ENCODE assay signal across 8 cellular contexts in the genomic region with DNA sequence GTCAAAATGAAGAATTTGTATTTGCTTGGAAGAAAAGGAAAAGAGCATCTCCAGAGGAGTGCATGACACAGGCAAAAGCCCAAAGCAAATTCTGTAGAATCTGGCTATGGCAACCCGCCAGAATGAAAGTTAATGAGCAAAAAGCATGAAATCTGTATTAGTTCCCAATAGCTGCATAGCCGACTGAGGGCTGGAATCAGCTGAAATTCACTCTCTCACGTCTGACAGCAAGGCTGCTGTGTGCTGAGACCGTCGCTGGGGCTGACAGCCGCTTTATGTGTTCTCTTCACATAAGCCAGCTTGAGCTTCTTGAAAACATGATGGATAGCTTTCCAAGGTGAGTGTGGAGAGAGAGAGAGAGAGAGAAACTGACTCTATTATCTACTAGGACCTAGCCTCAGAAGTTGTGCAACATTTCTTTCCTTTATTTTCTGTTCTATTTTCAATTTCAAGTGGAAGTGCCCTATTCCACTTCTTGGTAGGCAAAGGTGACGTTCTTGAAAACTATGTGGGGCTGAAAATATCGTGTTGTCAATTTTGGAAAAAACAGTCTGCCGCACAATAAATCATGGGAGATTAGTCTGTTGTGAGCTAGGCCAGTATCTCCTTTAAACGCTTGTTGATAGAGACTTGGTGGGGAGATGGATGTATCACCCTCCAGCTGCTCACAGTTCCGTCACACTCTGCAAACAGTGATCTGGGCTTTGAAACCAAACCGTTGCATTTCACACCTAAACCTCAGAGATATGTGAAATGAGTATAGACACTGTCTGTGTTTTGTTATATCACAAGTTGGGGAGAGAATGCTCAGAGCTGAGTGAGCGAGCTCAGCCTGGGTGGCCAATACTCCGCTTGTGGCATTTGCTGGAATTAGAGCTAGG.
DNase-seq lines count a peak whose midpoint lies in the region; ATAC-seq and TF ChIP-seq lines count a peak whose summit lies in the region.

No MANE protein-coding gene starts in this region.

- no peaks in the 10 kb centered on the region for H3K9me2 ChIP-seq in SK-N-SH

- ATAC-seq in GM21367 (IDR thresholded peaks at IDR 0.05; ENCODE audit: unreplicated experiment) (peak; percentile 99), HG03521 (IDR thresholded peaks at IDR 0.05; ENCODE audit: unreplicated experiment) (peak; percentile 92)

- no peak overlapping the region for H3K4me3 ChIP-seq in SK-N-SH (ENCODE audit: low read depth in 2 of 2, low read length in 1 of 2)

- no peaks in the 10 kb centered on the region for H3F3A ChIP-seq in SK-N-SH (replicated peaks; ENCODE audit: insufficient read depth)

- H3K9me3 ChIP-seq in SK-N-SH = no peaks in the 10 kb centered on the region

- CTCF ChIA-PET in SK-N-SH (lab: Yijun Ruan, JAX) = no interaction called here

- no peaks in the 10 kb centered on the region for H3K36me3 ChIP-seq in SK-N-SH (replicated peaks in 1 of 2; ENCODE audit: control insufficient read depth in 1 of 2, insufficient read depth in 2 of 2, low read length in 1 of 2)

- no peak for TF ChIP-seq EP300 in SK-N-SH (IDR thresholded peaks at IDR 0.05; ENCODE audit: borderline replicate concordance in 1 of 2, low read depth in 1 of 2, low read length in 1 of 2)

- POLR2A ChIA-PET in SK-N-SH (lab: Yijun Ruan, JAX) = no interaction called here

- TF ChIP-seq CTCF in GM10266 (IDR thresholded peaks at IDR 0.05; ENCODE audit: control insufficient read depth, insufficient read depth, low read depth, missing control alignments) (no peak), SK-N-SH (IDR thresholded peaks at IDR 0.05) (no peak)

- H3K4me1 ChIP-seq in SK-N-SH (ENCODE audit: control insufficient read depth in 1 of 2, insufficient read depth in 2 of 2, low read depth in 1 of 2, low read length in 1 of 2) = no peaks in the 10 kb centered on the region

- no peaks in the 10 kb centered on the region for H4K20me1 ChIP-seq in SK-N-SH (ENCODE audit: insufficient read depth)

- no peaks in the 10 kb centered on the region; the same call in 1 of the 2 replicates for H3K27me3 ChIP-seq in SK-N-SH (ENCODE audit: insufficient read depth)

- no peaks in the 10 kb centered on the region for H3K79me2 ChIP-seq in SK-N-SH (ENCODE audit: insufficient read depth)

- no peak for TF ChIP-seq RAD21 in SK-N-SH (IDR thresholded peaks at IDR 0.05; ENCODE audit: low read length)

- H3K27ac ChIP-seq in SK-N-SH (ENCODE audit: low read depth in 2 of 2, low read length in 1 of 2) = no peak overlapping the region

- no peak overlapping the region for H2AFZ ChIP-seq in SK-N-SH (ENCODE audit: low read depth)

- DNase-seq in GM10266 (ENCODE audit: extremely low spot score) (peak; percentile 66), astrocyte of the hippocampus (ENCODE audit: low read depth, low spot score) (peak; percentile 62), NCI-H748 treated with DMSO at 0.1 percent for 48 hours (lab: John Stamatoyannopoulos, UW) (no peak), SK-N-SH (no peak), ecto neural progenitor cell (ENCODE audit: low spot score) (no peak)
- DNase-seq in stimulated activated CD4-positive, alpha-beta T cell treated with anti-CD3 and anti-CD28 coated beads, Interleukin-4, amount 100 ng/mL, for 1 hour = peak; percentile 13

- WGBS in SK-N-SH (ENCODE audit: low lambda C conversion rate) = 32% methylated on average over 14 of the region's 14 CpGs

- no peak overlapping the region for H3K9ac ChIP-seq in SK-N-SH

- H3K4me2 ChIP-seq in SK-N-SH = no peak overlapping the region

TF ChIP-seq in SK-N-SH, 30 proteins besides CTCF, POLR2A, EP300 and RAD21:
- TF ChIP-seq, protein P1, sequence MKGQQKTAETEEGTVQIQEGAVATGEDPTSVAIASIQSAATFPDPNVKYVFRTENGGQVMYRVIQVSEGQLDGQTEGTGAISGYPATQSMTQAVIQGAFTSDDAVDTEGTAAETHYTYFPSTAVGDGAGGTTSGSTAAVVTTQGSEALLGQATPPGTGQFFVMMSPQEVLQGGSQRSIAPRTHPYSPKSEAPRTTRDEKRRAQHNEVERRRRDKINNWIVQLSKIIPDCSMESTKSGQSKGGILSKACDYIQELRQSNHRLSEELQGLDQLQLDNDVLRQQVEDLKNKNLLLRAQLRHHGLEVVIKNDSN (IDR thresholded peaks at IDR 0.05; ENCODE audit: borderline replicate concordance, low read depth) = no peak
- TF ChIP-seq, protein P2, sequence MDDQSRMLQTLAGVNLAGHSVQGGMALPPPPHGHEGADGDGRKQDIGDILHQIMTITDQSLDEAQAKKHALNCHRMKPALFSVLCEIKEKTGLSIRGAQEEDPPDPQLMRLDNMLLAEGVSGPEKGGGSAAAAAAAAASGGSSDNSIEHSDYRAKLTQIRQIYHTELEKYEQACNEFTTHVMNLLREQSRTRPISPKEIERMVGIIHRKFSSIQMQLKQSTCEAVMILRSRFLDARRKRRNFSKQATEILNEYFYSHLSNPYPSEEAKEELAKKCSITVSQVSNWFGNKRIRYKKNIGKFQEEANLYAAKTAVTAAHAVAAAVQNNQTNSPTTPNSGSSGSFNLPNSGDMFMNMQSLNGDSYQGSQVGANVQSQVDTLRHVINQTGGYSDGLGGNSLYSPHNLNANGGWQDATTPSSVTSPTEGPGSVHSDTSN (IDR thresholded peaks at IDR 0.05) = no peak
- TF ChIP-seq EZH2phosphoT487 (IDR thresholded peaks at IDR 0.05; ENCODE audit: borderline replicate concordance, low read depth) (no peak), RXRA (IDR thresholded peaks at IDR 0.05; ENCODE audit: borderline replicate concordance, low read depth) (no peak), FOXJ3 (CRISPR knock-in tag; IDR thresholded peaks at IDR 0.05) (no peak), SIN3A (IDR thresholded peaks at IDR 0.05; ENCODE audit: borderline replicate concordance, low read depth, low read length) (no peak)

Comparison
In these comparisons a context has a peak if more than half of its experiments do, and no peak if none do; other contexts are left out.
1. DNase-seq: peak in GM10266 (single experiment), astrocyte of the hippocampus (single experiment) and stimulated activated CD4-positive, alpha-beta T cell treated with anti-CD3 and anti-CD28 coated beads, Interleukin-4, amount 100 ng/mL, for 1 hour (single experiment); none in NCI-H748 treated with DMSO at 0.1 percent for 48 hours (single experiment), SK-N-SH (single experiment) and ecto neural progenitor cell (single experiment).